ENCODE assay signal across 8 cellular contexts in the genomic region with DNA sequence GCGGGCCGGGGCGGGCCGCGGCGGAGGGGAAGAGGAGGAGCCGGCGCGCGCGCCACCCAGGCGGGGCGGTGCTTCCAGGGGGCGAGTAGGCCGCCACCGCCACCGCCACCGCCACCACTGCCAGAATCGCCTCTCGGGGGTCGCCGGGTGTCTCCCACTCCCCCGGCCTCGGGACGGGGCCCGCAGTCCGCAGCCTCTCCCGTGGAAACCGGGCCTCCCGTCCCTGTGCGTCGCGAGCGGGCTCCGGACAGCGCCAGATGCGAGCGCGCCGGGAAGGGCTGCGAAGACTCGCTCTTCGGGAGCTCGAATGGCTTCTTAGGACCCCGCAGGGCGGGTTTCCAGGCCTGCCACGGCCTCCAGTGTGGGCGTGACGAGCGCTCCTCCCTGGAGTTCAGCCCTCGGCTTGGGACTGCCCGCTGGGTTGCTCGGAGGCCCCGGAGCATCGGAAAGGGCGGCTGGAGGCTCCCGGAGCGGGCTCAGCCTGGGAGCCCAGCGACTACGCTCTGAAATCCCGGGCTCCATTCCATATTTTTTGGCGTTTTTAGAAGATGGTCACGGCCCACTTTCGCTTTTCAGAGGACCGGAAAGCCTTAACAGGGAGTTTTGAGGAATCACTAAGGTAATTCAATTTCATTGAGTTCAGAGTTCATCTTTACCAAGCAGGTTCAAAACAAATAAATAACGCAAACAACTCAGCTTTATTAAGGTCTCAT. TPM values are rescaled to one million over a fixed set of nuclear protein-coding genes. Genes with fewer than 3 reads are reported as not detected.
DNase-seq lines count a peak whose midpoint lies in the region; ATAC-seq and TF ChIP-seq lines count a peak whose summit lies in the region.

No MANE protein-coding gene starts in this region.

- peak overlapping the region; percentile 71 for H3K27ac ChIP-seq in PC-9

- peaks cover 10% of the 10 kb centered on the region for H4K20me1 ChIP-seq in PC-9 (ENCODE audit: insufficient read depth)

- TF ChIP-seq CTCF in PC-9 (conservative IDR thresholded peaks at IDR 0.05) = no peak

- no peaks in the 10 kb centered on the region for H3K9me2 ChIP-seq in PC-9 (ENCODE audit: insufficient read depth)

- TF ChIP-seq RAD21 in Ishikawa (IDR thresholded peaks at IDR 0.05; ENCODE audit: low read depth) = no peak

- peak; percentile 100 for DNase-seq in DMS53 (lab: John Stamatoyannopoulos, UW)
- peak; percentile 94 to 95 for DNase-seq in PC-9
- peak; percentile 88 to 90 for DNase-seq in activated T-cell treated with anti-CD3 and anti-CD28 coated beads, Interleukin-2, amount 50 U/mL, for 48 hours
- DNase-seq in stimulated activated CD8-positive, alpha-beta memory T cell treated with anti-CD3 and anti-CD28 coated beads, Interleukin-7, amount 100 ng/mL, for 1 hour (ENCODE audit: low read depth in 2 of 2) = peak; percentile 54 to 57

- TF ChIP-seq EP300 in Ishikawa (IDR thresholded peaks at IDR 0.05; ENCODE audit: borderline replicate concordance) = peak; percentile 53; the same call in 1 of the 2 replicates

- H3K27me3 ChIP-seq in PC-9 (ENCODE audit: insufficient read depth, low read depth) (no peaks in the 10 kb centered on the region), mucosa of stomach (ENCODE audit: control insufficient read depth, insufficient read depth, low read length) (no peaks in the 10 kb centered on the region)

- peaks cover 20% of the 10 kb centered on the region for H3K4me1 ChIP-seq in PC-9 (replicated peaks; ENCODE audit: insufficient read depth)
- H3K4me1 ChIP-seq in mucosa of stomach (ENCODE audit: control insufficient read depth, insufficient read depth, low read length) = no peaks in the 10 kb centered on the region

- peak overlapping the region; percentile 80 for H3K9ac ChIP-seq in mucosa of stomach (ENCODE audit: low read length)

- H3K79me2 ChIP-seq in PC-9 (ENCODE audit: low read depth) = peaks cover 35% of the 10 kb centered on the region

- H3K9me3 ChIP-seq in PC-9 (ENCODE audit: insufficient read depth, low read depth) = no peaks in the 10 kb centered on the region; the same call in 1 of the 2 replicates
- no peaks in the 10 kb centered on the region for H3K9me3 ChIP-seq in mucosa of stomach (ENCODE audit: control insufficient read depth, low read length)

- H3F3A ChIP-seq in PC-9 (ENCODE audit: insufficient read depth, low read depth) = peaks cover 12% of the 10 kb centered on the region; the same call in 1 of the 2 replicates

- peak overlapping the region; percentile 95 for H2AFZ ChIP-seq in PC-9

- POLR2A ChIA-PET in PC-9 (lab: Charles Lee; ENCODE audit: unreplicated experiment) = interaction anchor here (0.6 to 0.7 kb wide), 4 partner anchors 60 to 350 kb away, joined by 3 to 8 read pairs (median 4); no protein-coding TSS in a partner anchor

- CTCF ChIA-PET in PC-9 (lab: Charles Lee) = no interaction called here

- intact Hi-C loops in PC-9 (cut with micrococcal nuclease; ENCODE audit: unreplicated experiment) = loop anchor here (1.0 to 10.0 kb wide), 3 partner anchors 55 to 477 kb away; partner anchors contain the start of gene VPS4B

- ATAC-seq in GM21619 (IDR thresholded peaks at IDR 0.05; ENCODE audit: unreplicated experiment) (peak; percentile 86), esophagus mucosa (peak; percentile 96)

- H3K4me3 ChIP-seq in PC-9 (peak overlapping the region; percentile 99), mucosa of stomach (ENCODE audit: low read length) (peak overlapping the region; percentile 66)

- peak overlapping the region; percentile 98 for H3K4me2 ChIP-seq in PC-9

- H3K36me3 ChIP-seq in PC-9 (ENCODE audit: low read depth) = peaks cover 9% of the 10 kb centered on the region; the same call in 1 of the 2 replicates
- H3K36me3 ChIP-seq in mucosa of stomach (ENCODE audit: control insufficient read depth, insufficient read depth, low read length) = no peaks in the 10 kb centered on the region

- TSS peak; percentile 77 for BruUV-seq in PC-9 (replicated peaks; lab: Mats Ljungman, UMichigan)

TF ChIP-seq in Ishikawa, 13 proteins besides CTCF, POLR2A, EP300 and RAD21:
- TF ChIP-seq, protein P1, sequence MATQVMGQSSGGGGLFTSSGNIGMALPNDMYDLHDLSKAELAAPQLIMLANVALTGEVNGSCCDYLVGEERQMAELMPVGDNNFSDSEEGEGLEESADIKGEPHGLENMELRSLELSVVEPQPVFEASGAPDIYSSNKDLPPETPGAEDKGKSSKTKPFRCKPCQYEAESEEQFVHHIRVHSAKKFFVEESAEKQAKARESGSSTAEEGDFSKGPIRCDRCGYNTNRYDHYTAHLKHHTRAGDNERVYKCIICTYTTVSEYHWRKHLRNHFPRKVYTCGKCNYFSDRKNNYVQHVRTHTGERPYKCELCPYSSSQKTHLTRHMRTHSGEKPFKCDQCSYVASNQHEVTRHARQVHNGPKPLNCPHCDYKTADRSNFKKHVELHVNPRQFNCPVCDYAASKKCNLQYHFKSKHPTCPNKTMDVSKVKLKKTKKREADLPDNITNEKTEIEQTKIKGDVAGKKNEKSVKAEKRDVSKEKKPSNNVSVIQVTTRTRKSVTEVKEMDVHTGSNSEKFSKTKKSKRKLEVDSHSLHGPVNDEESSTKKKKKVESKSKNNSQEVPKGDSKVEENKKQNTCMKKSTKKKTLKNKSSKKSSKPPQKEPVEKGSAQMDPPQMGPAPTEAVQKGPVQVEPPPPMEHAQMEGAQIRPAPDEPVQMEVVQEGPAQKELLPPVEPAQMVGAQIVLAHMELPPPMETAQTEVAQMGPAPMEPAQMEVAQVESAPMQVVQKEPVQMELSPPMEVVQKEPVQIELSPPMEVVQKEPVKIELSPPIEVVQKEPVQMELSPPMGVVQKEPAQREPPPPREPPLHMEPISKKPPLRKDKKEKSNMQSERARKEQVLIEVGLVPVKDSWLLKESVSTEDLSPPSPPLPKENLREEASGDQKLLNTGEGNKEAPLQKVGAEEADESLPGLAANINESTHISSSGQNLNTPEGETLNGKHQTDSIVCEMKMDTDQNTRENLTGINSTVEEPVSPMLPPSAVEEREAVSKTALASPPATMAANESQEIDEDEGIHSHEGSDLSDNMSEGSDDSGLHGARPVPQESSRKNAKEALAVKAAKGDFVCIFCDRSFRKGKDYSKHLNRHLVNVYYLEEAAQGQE (IDR thresholded peaks at IDR 0.05; ENCODE audit: low read depth) = no peak
- TF ChIP-seq NFIC (IDR thresholded peaks at IDR 0.05) = peak; percentile 59
- TF ChIP-seq TAF1 (IDR thresholded peaks at IDR 0.05; ENCODE audit: low read depth) = peak; percentile 70
- peak; percentile 42; the same call in 1 of the 2 replicates for TF ChIP-seq CEBPB (IDR thresholded peaks at IDR 0.05)
- TF ChIP-seq, protein P2, sequence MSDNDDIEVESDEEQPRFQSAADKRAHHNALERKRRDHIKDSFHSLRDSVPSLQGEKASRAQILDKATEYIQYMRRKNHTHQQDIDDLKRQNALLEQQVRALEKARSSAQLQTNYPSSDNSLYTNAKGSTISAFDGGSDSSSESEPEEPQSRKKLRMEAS (IDR thresholded peaks at IDR 0.05) = peak; percentile 75
- peak; percentile 86 for TF ChIP-seq ZBTB7A (IDR thresholded peaks at IDR 0.05; ENCODE audit: low read depth)
- peak; percentile 77 for TF ChIP-seq YY1 (IDR thresholded peaks at IDR 0.05; ENCODE audit: low read depth)
- TF ChIP-seq USF1 (IDR thresholded peaks at IDR 0.05) = peak; percentile 24; the same call in 1 of the 2 replicates
- TF ChIP-seq TEAD4 (IDR thresholded peaks at IDR 0.05) = peak; percentile 55
- peak; percentile 70; the same call in 1 of the 2 replicates for TF ChIP-seq EGR1 (IDR thresholded peaks at IDR 0.05)
- TF ChIP-seq TCF12 (IDR thresholded peaks at IDR 0.05; ENCODE audit: low read depth) = peak; percentile 66
- TF ChIP-seq CREB1 (IDR thresholded peaks at IDR 0.05; ENCODE audit: low read depth) = peak; percentile 47; the same call in 1 of the 2 replicates
- TF ChIP-seq FOXM1 (IDR thresholded peaks at IDR 0.05; ENCODE audit: borderline replicate concordance, low read depth) = 0 out of 2 replicates have a peak, but pooled peaks have one; percentile 38

RNA-seq across cellular contexts. Expression of gene KDSR, which starts 0.4 kb away (rescaled TPM):
- total RNA-seq in PC-9 (2021) (33.8 and 41.7 TPM in 2 replicates), esophagus mucosa (37.8 TPM)

RNA-seq across cellular contexts. Expression of gene BCL2, which starts 47.8 kb away (rescaled TPM):
- total RNA-seq in PC-9 (2021) (2.0 TPM in 2 replicates), esophagus mucosa (2.3 TPM)

RNA-seq across cellular contexts. Expression of gene VPS4B, which starts 54.9 kb away (rescaled TPM):
- total RNA-seq in PC-9 (2021) (52.4 and 59.7 TPM in 2 replicates), esophagus mucosa (135 TPM)

Comparison
In these comparisons a context has a peak if more than half of its experiments do, and no peak if none do; other contexts are left out.
1. Peak in every context shown above with its lines: DNase-seq, ATAC-seq, H3K4me3 ChIP-seq and H3K27ac ChIP-seq.